Comparison of ENCODE assay signal across 8 cellular contexts in genomic region chr9:88388203-88388885, GRCh38. TPM values are rescaled to one million over a fixed set of nuclear protein-coding genes. Genes with fewer than 3 reads are reported as not detected.
DNase-seq lines count a peak whose midpoint lies in the region; TF ChIP-seq lines count a peak whose summit lies in the region.

Gene SPIN1, plus strand, starts transcription at chr9:88388444. Its CDS starts 38,096 bp downstream, at chr9:88426540.

- intact Hi-C loops in cardiac septum (cut with DNase I): loop anchor here (2.0 to 5.0 kb wide), 2 partner anchors 130 to 216 kb away; no protein-coding TSS in a partner anchor
- intact Hi-C loops in posterior cingulate gyrus (cut with DNase I): loop anchor here (2.0 to 5.0 kb wide), 2 partner anchors 151 to 190 kb away; no protein-coding TSS in a partner anchor

- H3K4me3 ChIP-seq in H7 (ENCODE audit: insufficient read depth, low read depth, low read length) (peak within 1 kb of the TSS; percentile 76), Loucy (ENCODE audit: low read length, poor library complexity, severe bottlenecking) (peak within 1 kb of the TSS; percentile 99)

- H3F3A ChIP-seq in Loucy (ENCODE audit: low read depth): no peaks in the 10 kb centered on the region

- H3K36me3 ChIP-seq in H7 (replicated peaks; ENCODE audit: control insufficient read depth, insufficient read depth, low read length) (peaks cover 2% of the 10 kb centered on the region), Loucy (ENCODE audit: insufficient read depth, low read length) (no peaks in the 10 kb centered on the region)

- H3K4me3 Mint-ChIP-seq in type B pancreatic cell: peak within 1 kb of the TSS; percentile 95

- H3K9me3 ChIP-seq in Loucy (ENCODE audit: insufficient read depth, low read depth, low read length): no peaks in the 10 kb centered on the region

- peak within 1 kb of the TSS; percentile 98 for H3K27ac Mint-ChIP-seq in type B pancreatic cell

- H3K9me3 Mint-ChIP-seq in type B pancreatic cell: no peaks in the 10 kb centered on the region

- peaks cover 24% of the 10 kb centered on the region for H3K36me3 Mint-ChIP-seq in type B pancreatic cell

- H2AFZ ChIP-seq in Loucy (ENCODE audit: low read length): peak within 1 kb of the TSS; percentile 73

- TF ChIP-seq CTCF in Loucy (conservative IDR thresholded peaks at IDR 0.05; ENCODE audit: low read length) (no peak), type B pancreatic cell (conservative IDR thresholded peaks at IDR 0.05) (peak; percentile 73)

- peaks cover 42% of the 10 kb centered on the region for H3K4me1 Mint-ChIP-seq in type B pancreatic cell (ENCODE audit: unreplicated experiment)

- peaks cover 45% of the 10 kb centered on the region for H3K79me2 ChIP-seq in Loucy (ENCODE audit: insufficient read depth, low read length)

- peaks cover 45% of the 10 kb centered on the region for H4K20me1 ChIP-seq in Loucy (ENCODE audit: insufficient read depth, low read length, poor library complexity, severe bottlenecking)

- H3K27me3 ChIP-seq in H7 (ENCODE audit: control insufficient read depth, insufficient read depth, low read length) (no peaks in the 10 kb centered on the region), Loucy (ENCODE audit: insufficient read depth, low read length, poor library complexity, severe bottlenecking) (no peaks in the 10 kb centered on the region)

- no peaks in the 10 kb centered on the region for H3K9me2 ChIP-seq in Loucy (replicated peaks; ENCODE audit: low read depth, low read length)

- H3K27me3 Mint-ChIP-seq in type B pancreatic cell: no peaks in the 10 kb centered on the region

- DNase-seq in H7 (peak; percentile 99), SW480 (ENCODE audit: low spot score) (peak; percentile 71), cardiac septum (ENCODE audit: low spot score) (peak; percentile 91), posterior cingulate gyrus (peak; percentile 47 to 94 (median 63)), type B pancreatic cell (ENCODE audit: extremely low spot score, unreplicated experiment) (peak; percentile 93)
- DNase-seq in activated naive CD8-positive, alpha-beta T cell treated with anti-CD3 and anti-CD28 coated beads, Interleukin-2, amount 50 U/mL, for 16 hours (ENCODE audit: low read depth, low spot score): peak; percentile 61

- H3K4me1 ChIP-seq in Loucy (ENCODE audit: insufficient read depth, low read length, poor library complexity, severe bottlenecking): peaks cover 50% of the 10 kb centered on the region

- TF ChIP-seq POLR2A in GM10847 (IDR thresholded peaks at IDR 0.05; ENCODE audit: extremely low read depth, insufficient read length): peak; percentile 35

- peak within 1 kb of the TSS; percentile 91 for H3K9ac ChIP-seq in Loucy (ENCODE audit: low read depth, low read length, poor library complexity, severe bottlenecking)

- H3K4me2 ChIP-seq in Loucy (ENCODE audit: low read depth, low read length, poor library complexity, severe bottlenecking): peak within 1 kb of the TSS; percentile 100

RNA-seq across cellular contexts. Expression of gene SPIN1, which starts in this region (rescaled TPM):
- 73.2 and 82.1 TPM in 2 replicates for total RNA-seq in H7 (2014; rRNA removed; shearing (Covaris generic))
- 49.2 TPM for total RNA-seq in cardiac septum
- 98.6 and 107 TPM in 2 replicates for total RNA-seq in type B pancreatic cell (ENCODE audit: low replicate concordance)

Comparison
In these comparisons a context has a peak if more than half of its experiments do, and no peak if none do; other contexts are left out.
1. Peak in every context shown above with its lines: DNase-seq and H3K4me3 ChIP-seq.